ENCODE assay signal across 1 cellular context in the genomic region with DNA sequence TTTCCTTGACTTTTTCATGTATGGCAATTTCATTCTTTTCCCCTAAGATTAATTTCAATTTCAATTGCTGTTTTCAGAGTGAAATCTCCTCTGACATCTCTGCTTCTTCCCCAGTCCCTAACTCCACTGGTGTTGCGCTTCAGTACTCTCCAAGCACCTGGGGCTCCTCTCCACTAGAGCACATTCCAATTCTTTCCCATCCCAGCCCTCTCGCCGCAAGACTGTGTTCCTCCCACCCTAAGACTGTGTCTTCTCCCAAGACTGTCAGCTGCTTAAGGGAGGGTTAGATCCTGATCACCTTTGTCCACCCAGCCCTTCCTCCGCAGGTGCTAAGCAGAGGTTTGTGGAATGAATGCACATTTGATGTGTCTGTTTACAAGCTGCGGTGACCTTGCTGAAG.
TF ChIP-seq lines count a peak whose summit lies in the region.

No MANE protein-coding gene starts in this region.

TF ChIP-seq in GM23338, 12 proteins besides CTCF, POLR2A, EP300 and RAD21 (continued from another document):
- TF ChIP-seq ZNF462 (CRISPR knock-in tag; IDR thresholded peaks at IDR 0.05) (no peak), JUNB (IDR thresholded peaks at IDR 0.05; ENCODE audit: unreplicated experiment) (no peak), EZH2phosphoT487 (IDR thresholded peaks at IDR 0.05; ENCODE audit: unreplicated experiment) (no peak), STAT1 (IDR thresholded peaks at IDR 0.05; ENCODE audit: unreplicated experiment) (no peak), ZNF114 (CRISPR knock-in tag; IDR thresholded peaks at IDR 0.05) (no peak)
- TF ChIP-seq, protein P1, sequence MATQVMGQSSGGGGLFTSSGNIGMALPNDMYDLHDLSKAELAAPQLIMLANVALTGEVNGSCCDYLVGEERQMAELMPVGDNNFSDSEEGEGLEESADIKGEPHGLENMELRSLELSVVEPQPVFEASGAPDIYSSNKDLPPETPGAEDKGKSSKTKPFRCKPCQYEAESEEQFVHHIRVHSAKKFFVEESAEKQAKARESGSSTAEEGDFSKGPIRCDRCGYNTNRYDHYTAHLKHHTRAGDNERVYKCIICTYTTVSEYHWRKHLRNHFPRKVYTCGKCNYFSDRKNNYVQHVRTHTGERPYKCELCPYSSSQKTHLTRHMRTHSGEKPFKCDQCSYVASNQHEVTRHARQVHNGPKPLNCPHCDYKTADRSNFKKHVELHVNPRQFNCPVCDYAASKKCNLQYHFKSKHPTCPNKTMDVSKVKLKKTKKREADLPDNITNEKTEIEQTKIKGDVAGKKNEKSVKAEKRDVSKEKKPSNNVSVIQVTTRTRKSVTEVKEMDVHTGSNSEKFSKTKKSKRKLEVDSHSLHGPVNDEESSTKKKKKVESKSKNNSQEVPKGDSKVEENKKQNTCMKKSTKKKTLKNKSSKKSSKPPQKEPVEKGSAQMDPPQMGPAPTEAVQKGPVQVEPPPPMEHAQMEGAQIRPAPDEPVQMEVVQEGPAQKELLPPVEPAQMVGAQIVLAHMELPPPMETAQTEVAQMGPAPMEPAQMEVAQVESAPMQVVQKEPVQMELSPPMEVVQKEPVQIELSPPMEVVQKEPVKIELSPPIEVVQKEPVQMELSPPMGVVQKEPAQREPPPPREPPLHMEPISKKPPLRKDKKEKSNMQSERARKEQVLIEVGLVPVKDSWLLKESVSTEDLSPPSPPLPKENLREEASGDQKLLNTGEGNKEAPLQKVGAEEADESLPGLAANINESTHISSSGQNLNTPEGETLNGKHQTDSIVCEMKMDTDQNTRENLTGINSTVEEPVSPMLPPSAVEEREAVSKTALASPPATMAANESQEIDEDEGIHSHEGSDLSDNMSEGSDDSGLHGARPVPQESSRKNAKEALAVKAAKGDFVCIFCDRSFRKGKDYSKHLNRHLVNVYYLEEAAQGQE (IDR thresholded peaks at IDR 0.05; ENCODE audit: unreplicated experiment): no peak
TF ChIP-seq in GM23338: peak in this region for 0.
